8 cellular contexts compared by ENCODE assay signal in genomic region chr1:17075470-17076255, GRCh38. TPM values are rescaled to one million over a fixed set of nuclear protein-coding genes. Genes with fewer than 3 reads are reported as not detected.
DNase-seq lines count a peak whose midpoint lies in the region; ATAC-seq and TF ChIP-seq lines count a peak whose summit lies in the region.

No MANE protein-coding gene starts in this region.

- no peaks in the 10 kb centered on the region for H3K36me3 Mint-ChIP-seq in immature natural killer cell

- ATAC-seq in HG03280 (IDR thresholded peaks at IDR 0.05; ENCODE audit: unreplicated experiment): no peak

- no peaks in the 10 kb centered on the region for H3K79me2 ChIP-seq in GM23248 (ENCODE audit: insufficient read depth)

- no peak overlapping the region for H3K4me2 ChIP-seq in GM23248 (ENCODE audit: unreplicated experiment)

- no peaks in the 10 kb centered on the region for H3K36me3 ChIP-seq in BJ (ENCODE audit: control insufficient read depth, insufficient read depth, low read length)
- H3K36me3 ChIP-seq in GM23248 (ENCODE audit: low read depth): no peaks in the 10 kb centered on the region
- H3K36me3 ChIP-seq in iPS DF 6.9 (ENCODE audit: control insufficient read depth, insufficient read depth, low read length): no peaks in the 10 kb centered on the region

- no peaks in the 10 kb centered on the region for H3K9me3 ChIP-seq in GM23248 (ENCODE audit: low read depth)
- no peaks in the 10 kb centered on the region for H3K9me3 ChIP-seq in iPS DF 6.9 (ENCODE audit: control insufficient read depth, insufficient read depth, low read length)

- H4K20me1 ChIP-seq in GM23248 (ENCODE audit: insufficient read depth): no peaks in the 10 kb centered on the region

- H3K4me3 Mint-ChIP-seq in immature natural killer cell: no peak overlapping the region

- CTCF ChIA-PET in BJ (lab: Yijun Ruan, JAX): interaction anchor here (0.8 to 1.8 kb wide), 7 partner anchors 9 to 261 kb away, joined by 3 to 6 read pairs (median 3); no protein-coding TSS in a partner anchor

- no peak overlapping the region for H3K27ac ChIP-seq in GM23248
- H3K27ac ChIP-seq in iPS DF 6.9 (ENCODE audit: low read length): no peak overlapping the region

- no peak overlapping the region for H3K9ac ChIP-seq in GM23248

- no peaks in the 10 kb centered on the region for H3K4me1 Mint-ChIP-seq in immature natural killer cell

- POLR2A ChIA-PET in BJ (lab: Charles Lee): no interaction called here

- no peak overlapping the region for H3K27ac Mint-ChIP-seq in immature natural killer cell

- 56 to 63% methylated on average over 16 to 17 of the region's 17 CpGs for WGBS in GM23248 (ENCODE audit: low coverage in 1 of 2, low lambda C conversion rate in 2 of 2, missing lambda C conversion rate in 2 of 2), 2 experiments
- WGBS in iPS DF 6.9 (ENCODE audit: insufficient coverage, insufficient read length): no CpG with 5 or more reads among the region's 17 CpGs

- DNase-seq in BJ (ENCODE audit: low read depth) (no peak), GM23248 (peak; percentile 36), SW480 (ENCODE audit: low spot score) (peak; percentile 24), iPS DF 6.9 (ENCODE audit: low read depth, low spot score) (peak; percentile 47), NCI-H345 (lab: John Stamatoyannopoulos, UW) (no peak), immature natural killer cell (no peak), D341Med (ENCODE audit: low spot score) (no peak)

- H3K9me3 Mint-ChIP-seq in immature natural killer cell: no peaks in the 10 kb centered on the region

- peak; percentile 45 for TF ChIP-seq CTCF in BJ (IDR thresholded peaks at IDR 0.05; ENCODE audit: insufficient read depth, low read depth, low read length)

- H3K4me1 ChIP-seq in GM23248 (ENCODE audit: insufficient read depth) (no peaks in the 10 kb centered on the region), iPS DF 6.9 (ENCODE audit: control insufficient read depth, insufficient read depth, low read length) (no peaks in the 10 kb centered on the region)

- H3F3A ChIP-seq in GM23248 (ENCODE audit: insufficient read depth): no peaks in the 10 kb centered on the region

- no peaks in the 10 kb centered on the region for H3K9me2 ChIP-seq in GM23248 (ENCODE audit: insufficient read depth)

- peaks cover 1 to 10% (median 3%) of the 10 kb centered on the region in 3 donors for H3K27me3 Mint-ChIP-seq in immature natural killer cell (ENCODE audit: low read depth in 3 of 3)

- in situ Hi-C loops in GM23248 (cut with MboI): no loop called here

- H3K4me3 ChIP-seq in BJ (ENCODE audit: low read depth, low read length) (no peak overlapping the region), GM23248 (no peak overlapping the region), iPS DF 6.9 (ENCODE audit: low read length) (no peak overlapping the region)

- H3K27me3 ChIP-seq in BJ (ENCODE audit: control insufficient read depth, insufficient read depth, low read length): peaks cover 3% of the 10 kb centered on the region
- H3K27me3 ChIP-seq in GM23248 (replicated peaks; ENCODE audit: insufficient read depth): no peaks in the 10 kb centered on the region; the same call in 1 of the 2 replicates
- no peaks in the 10 kb centered on the region for H3K27me3 ChIP-seq in iPS DF 6.9 (ENCODE audit: control insufficient read depth, insufficient read depth, low read length)

- no peak overlapping the region for H2AFZ ChIP-seq in GM23248

RNA-seq across cellular contexts. Expression of gene SDHB, which starts 21.8 kb away (rescaled TPM):
- polyA plus RNA-seq in BJ (2011; rRNA removed) (115 and 199 TPM in 2 replicates), GM23248 (2016; fragmentation: Nextera tagmentation; extraction: Ambion mirVana) (124 and 132 TPM in 2 replicates), immature natural killer cell (100 to 1,000 TPM; 142 to 299 (median 173) TPM)
- 40.8 and 55.9 TPM in 2 replicates for polyA minus RNA-seq in BJ (2011; rRNA and poly(A)+ RNA removed)
- 84.1 and 126 TPM in 2 replicates for total RNA-seq in GM23248 (2014; rRNA removed; shearing (Covaris generic))

RNA-seq across cellular contexts. Expression of gene PADI2, which starts 43.6 kb away (rescaled TPM):
- polyA plus RNA-seq in BJ (2011; rRNA removed) (0.10 and 0.15 TPM in 2 replicates), GM23248 (2016; fragmentation: Nextera tagmentation; extraction: Ambion mirVana) (0.08 and 0.11 TPM in 2 replicates), immature natural killer cell (1 to 10 TPM in 1 of 3 donors, under 1 TPM in 2; 0.15 to 1.6 (median 0.20) TPM)
- 0.24 and 0.31 TPM in 2 replicates for polyA minus RNA-seq in BJ (2011; rRNA and poly(A)+ RNA removed)
- 0.13 and 0.22 TPM in 2 replicates for total RNA-seq in GM23248 (2014; rRNA removed; shearing (Covaris generic))

Comparison
In these comparisons a context has a peak if more than half of its experiments do, and no peak if none do; other contexts are left out.
1. DNase-seq: peak in GM23248 (single experiment), SW480 (single experiment) and iPS DF 6.9 (single experiment); none in BJ (single experiment), NCI-H345 (single experiment), immature natural killer cell (0 of 3) and D341Med (single experiment).